20 cellular contexts compared by ENCODE assay signal in the genomic region with DNA sequence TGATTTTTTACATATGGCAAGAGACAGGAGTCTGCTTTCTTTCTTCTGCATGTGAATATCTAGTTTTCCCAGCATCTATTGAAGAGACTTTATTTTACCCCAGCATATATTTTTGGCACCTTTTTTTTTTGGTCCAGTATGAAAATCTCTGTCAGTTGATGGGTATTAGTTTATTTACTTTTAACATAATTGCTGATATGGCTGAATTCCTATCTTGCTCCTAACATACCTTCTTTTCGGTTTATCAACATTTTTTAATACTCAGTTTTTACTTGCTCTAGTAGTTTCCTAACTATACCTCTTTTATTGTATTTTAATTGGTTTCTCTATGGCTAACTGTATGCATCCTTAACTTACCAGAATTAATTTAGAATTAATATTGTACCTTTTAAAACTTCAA.
DNase-seq lines count a peak whose midpoint lies in the region; ATAC-seq, FAIRE-seq and TF ChIP-seq lines count a peak whose summit lies in the region.
"Had no signal": no experiment of that assay in that cellular context is flagged by ENCODE, and none has a peak within 500 bp of the region (broad histone marks: within the 10 kb centered on the region; RNA-seq: fewer than 3 reads in every experiment).

No MANE protein-coding gene starts in this region.

- H3K4me1 ChIP-seq in A549 (no peaks in the 10 kb centered on the region), K562 (replicated peaks in 1 of 2; ENCODE audit: control insufficient read depth in 2 of 2, insufficient read depth in 2 of 2, low read length in 2 of 2) (no peaks in the 10 kb centered on the region)
- H3K4me1 ChIP-seq: Caco-2 had no signal

- no peak overlapping the region for H2AFZ ChIP-seq in K562 (ENCODE audit: low read depth, low read length)

- TF ChIP-seq CTCF in A549 (IDR thresholded peaks at IDR 0.05) (no peak), K562 (IDR thresholded peaks at IDR 0.05 in 2 of 3, conservative IDR thresholded peaks at IDR 0.05 in 1 of 3; ENCODE audit: insufficient read depth in 2 of 3, low read depth in 1 of 3, low read length in 3 of 3) (no peak)

- no peak for ATAC-seq in activated T-cell treated with anti-CD3 and anti-CD28 coated beads, Interleukin-2, amount 50 U/mL, for 72 hours (replicated peaks in 1 of 2)
- no peak for ATAC-seq in activated T-cell treated with anti-CD3 and anti-CD28 coated beads, Interleukin-2, amount 50 U/mL, for 4 hours
- ATAC-seq in A549, result no peak
- no peak for ATAC-seq in K562
- ATAC-seq: CD8-positive, alpha-beta T cell had no signal

- intact Hi-C loops in K562 (cut with micrococcal nuclease), result no loop called here

- no peaks in the 10 kb centered on the region for H3K27me3 ChIP-seq in K562 (ENCODE audit: control insufficient read depth in 2 of 2, insufficient read depth in 2 of 2, low read length in 2 of 2)
- H3K27me3 ChIP-seq: BLaER1 treated with 17β-estradiol and CSF1 and Interleukin-3, amounts not matched to agents 10 nM and 100 nM had no signal

- BruUV-seq in K562 (replicated peaks; lab: Mats Ljungman, UMichigan), result no TSS peak

- FAIRE-seq in A549 (lab: Jason Lieb, UNC), result no peak
- no peak for FAIRE-seq in K562 (lab: Jason Lieb, UNC)
- FAIRE-seq: G401.6, GM12891, GM19239 had no signal

- CTCF ChIA-PET in A549 (lab: Yijun Ruan, JAX), result no interaction called here
- CTCF ChIA-PET in K562 (lab: Yijun Ruan, JAX; ENCODE audit: low intra/inter-chr PET ratio), result no interaction called here
- CTCF ChIA-PET in activated CD4-positive, alpha-beta memory T cell treated with anti-CD3 and anti-CD28 coated beads, Interleukin-2, amount 10 ng/mL, durations not matched to agents 7 days and 5 days (lab: Charles Lee), result no interaction called here

- peak overlapping the region; percentile 63 for H3K27ac Mint-ChIP-seq in activated T-cell treated with anti-CD3 and anti-CD28 coated beads, Interleukin-2, amount 50 U/mL, for 72 hours
- H3K27ac Mint-ChIP-seq in activated CD4-positive, alpha-beta memory T cell treated with anti-CD3 and anti-CD28 coated beads, Interleukin-2, amount 10 ng/mL, durations not matched to agents 7 days and 5 days, result no peak overlapping the region
- H3K27ac Mint-ChIP-seq: B cell; CD4-positive, alpha-beta T cell; CD8-positive, alpha-beta T cell had no signal

- H3K4me2 ChIP-seq in A549 (no peak overlapping the region), K562 (ENCODE audit: insufficient read depth, low read length) (no peak overlapping the region)
- H3K4me2 ChIP-seq: BLaER1 treated with 17β-estradiol and CSF1 and Interleukin-3, amounts not matched to agents 10 nM and 100 nM had no signal

- no peaks in the 10 kb centered on the region for H3K4me1 Mint-ChIP-seq in activated T-cell treated with anti-CD3 and anti-CD28 coated beads, Interleukin-2, amount 50 U/mL, for 72 hours (ENCODE audit: low read depth)
- no peaks in the 10 kb centered on the region for H3K4me1 Mint-ChIP-seq in activated T-cell treated with anti-CD3 and anti-CD28 coated beads, Interleukin-2, amount 50 U/mL, for 4 hours (ENCODE audit: low read depth)
- no peaks in the 10 kb centered on the region for H3K4me1 Mint-ChIP-seq in activated CD4-positive, alpha-beta memory T cell treated with anti-CD3 and anti-CD28 coated beads, Interleukin-2, amount 10 ng/mL, durations not matched to agents 7 days and 5 days
- H3K4me1 Mint-ChIP-seq: B cell had no signal

- TF ChIP-seq RAD21 in A549 (conservative IDR thresholded peaks at IDR 0.05 in 1 of 2, IDR thresholded peaks at IDR 0.05 in 1 of 2), result no peak
- no peak for TF ChIP-seq RAD21 in K562 (CRISPR knock-in tag; conservative IDR thresholded peaks at IDR 0.05 in 1 of 2, IDR thresholded peaks at IDR 0.05 in 1 of 2)

- H3K36me3 Mint-ChIP-seq in activated T-cell treated with anti-CD3 and anti-CD28 coated beads, Interleukin-2, amount 50 U/mL, for 72 hours (ENCODE audit: insufficient read depth in 2 of 2), result peaks cover 1 to 4% of the 10 kb centered on the region in 2 donors
- no peaks in the 10 kb centered on the region for H3K36me3 Mint-ChIP-seq in activated T-cell treated with anti-CD3 and anti-CD28 coated beads, Interleukin-2, amount 50 U/mL, for 4 hours (ENCODE audit: insufficient read depth)
- H3K36me3 Mint-ChIP-seq in activated CD4-positive, alpha-beta memory T cell treated with anti-CD3 and anti-CD28 coated beads, Interleukin-2, amount 10 ng/mL, durations not matched to agents 7 days and 5 days (ENCODE audit: low read depth), result no peaks in the 10 kb centered on the region
- H3K36me3 Mint-ChIP-seq: CD8-positive, alpha-beta T cell had no signal

- DNase-seq in activated T-cell treated with anti-CD3 and anti-CD28 coated beads, Interleukin-2, amount 50 U/mL, for 72 hours, result no peak
- no peak for DNase-seq in activated T-cell treated with anti-CD3 and anti-CD28 coated beads, Interleukin-2, amount 50 U/mL, for 4 hours
- DNase-seq in A549 (ENCODE audit: low read depth in 1 of 2, low spot score in 1 of 2) (no peak), K562 (ENCODE audit: extremely low read depth in 1 of 4, low spot score in 3 of 4) (no peak)
- DNase-seq in activated CD4-positive, alpha-beta memory T cell treated with anti-CD3 and anti-CD28 coated beads, Interleukin-2, amount 10 ng/mL, durations not matched to agents 7 days and 5 days, result no peak
- DNase-seq: ACHN; AML-193; Caco-2; Calu3; CD4-positive, alpha-beta T cell; CD8-positive, alpha-beta T cell; DMS79 treated with DMSO at 0.1 percent for 48 hours; GF-D8 had no signal

- in situ Hi-C loops in K562 (cut with MboI), result no loop called here

- POLR2A ChIA-PET in A549 (lab: Yijun Ruan, JAX), result no interaction called here
- POLR2A ChIA-PET in K562 (lab: Yijun Ruan, JAX), result no interaction called here
- POLR2A ChIA-PET in activated CD4-positive, alpha-beta memory T cell treated with anti-CD3 and anti-CD28 coated beads, Interleukin-2, amount 10 ng/mL, durations not matched to agents 7 days and 5 days (lab: Charles Lee), result no interaction called here

- H3K9me3 ChIP-seq in A549 (no peaks in the 10 kb centered on the region), K562 (replicated peaks; ENCODE audit: control insufficient read depth, insufficient read depth, low read depth, low read length) (no peaks in the 10 kb centered on the region)
- H3K9me3 ChIP-seq: BLaER1 treated with 17β-estradiol and CSF1 and Interleukin-3, amounts not matched to agents 10 nM and 100 nM; Caco-2 had no signal

- TF ChIP-seq POLR2A in A549 (IDR thresholded peaks at IDR 0.05; ENCODE audit: low read length) (no peak), K562 (conservative IDR thresholded peaks at IDR 0.05) (no peak)

- H3K27ac ChIP-seq in A549 (no peak overlapping the region), K562 (ENCODE audit: extremely low read depth, low read depth, low read length) (no peak overlapping the region)
- H3K27ac ChIP-seq: 22Rv1; BLaER1 treated with 17β-estradiol and CSF1 and Interleukin-3, amounts not matched to agents 10 nM and 100 nM; C4-2B had no signal

- no peak overlapping the region for H3K9ac ChIP-seq in K562 (ENCODE audit: insufficient read depth in 1 of 2, low read depth in 2 of 2, low read length in 2 of 2)
- H3K9ac ChIP-seq: BLaER1 treated with 17β-estradiol and CSF1 and Interleukin-3, amounts not matched to agents 10 nM and 100 nM had no signal

- H3K79me2 ChIP-seq in K562 (ENCODE audit: control insufficient read depth, insufficient read depth, low read length), result no peaks in the 10 kb centered on the region

- H3K36me3 ChIP-seq in K562 (ENCODE audit: control insufficient read depth, insufficient read depth, low read length), result no peaks in the 10 kb centered on the region
- H3K36me3 ChIP-seq: BLaER1 treated with 17β-estradiol and CSF1 and Interleukin-3, amounts not matched to agents 10 nM and 100 nM had no signal

- no peaks in the 10 kb centered on the region for H4K20me1 ChIP-seq in K562 (replicated peaks; ENCODE audit: control insufficient read depth, insufficient read depth, low read length)
- H4K20me1 ChIP-seq: BLaER1 treated with 17β-estradiol and CSF1 and Interleukin-3, amounts not matched to agents 10 nM and 100 nM had no signal

- H3K9me1 ChIP-seq in K562 (ENCODE audit: control insufficient read depth, insufficient read depth, low read length), result no peaks in the 10 kb centered on the region

- TF ChIP-seq EP300 in A549 (IDR thresholded peaks at IDR 0.05), result no peak
- no peak for TF ChIP-seq EP300 in K562 (IDR thresholded peaks at IDR 0.05; ENCODE audit: low read length)

- H3K4me3 ChIP-seq in A549 (no peak overlapping the region), K562 (no peak overlapping the region)
- H3K4me3 ChIP-seq: BLaER1 treated with 17β-estradiol and CSF1 and Interleukin-3, amounts not matched to agents 10 nM and 100 nM had no signal

- H3K4me3 Mint-ChIP-seq in activated T-cell treated with anti-CD3 and anti-CD28 coated beads, Interleukin-2, amount 50 U/mL, for 72 hours, result no peak overlapping the region
- H3K4me3 Mint-ChIP-seq in activated T-cell treated with anti-CD3 and anti-CD28 coated beads, Interleukin-2, amount 50 U/mL, for 4 hours, result no peak overlapping the region
- no peak overlapping the region for H3K4me3 Mint-ChIP-seq in activated CD4-positive, alpha-beta memory T cell treated with anti-CD3 and anti-CD28 coated beads, Interleukin-2, amount 10 ng/mL, durations not matched to agents 7 days and 5 days
- H3K4me3 Mint-ChIP-seq: B cell; CD4-positive, alpha-beta T cell; CD8-positive, alpha-beta T cell had no signal

- H3K9me3 Mint-ChIP-seq in activated T-cell treated with anti-CD3 and anti-CD28 coated beads, Interleukin-2, amount 50 U/mL, for 72 hours, result peaks cover 0 to 2% of the 10 kb centered on the region in 2 donors
- H3K9me3 Mint-ChIP-seq in activated T-cell treated with anti-CD3 and anti-CD28 coated beads, Interleukin-2, amount 50 U/mL, for 4 hours, result no peaks in the 10 kb centered on the region
- H3K9me3 Mint-ChIP-seq in activated CD4-positive, alpha-beta memory T cell treated with anti-CD3 and anti-CD28 coated beads, Interleukin-2, amount 10 ng/mL, durations not matched to agents 7 days and 5 days, result no peaks in the 10 kb centered on the region
- H3K9me3 Mint-ChIP-seq: CD4-positive, alpha-beta T cell; CD8-positive, alpha-beta T cell had no signal

- H3K27me3 Mint-ChIP-seq in activated T-cell treated with anti-CD3 and anti-CD28 coated beads, Interleukin-2, amount 50 U/mL, for 72 hours (ENCODE audit: low read depth), result no peaks in the 10 kb centered on the region
- peaks cover 2% of the 10 kb centered on the region for H3K27me3 Mint-ChIP-seq in activated T-cell treated with anti-CD3 and anti-CD28 coated beads, Interleukin-2, amount 50 U/mL, for 4 hours (ENCODE audit: low read depth)
- H3K27me3 Mint-ChIP-seq in activated CD4-positive, alpha-beta memory T cell treated with anti-CD3 and anti-CD28 coated beads, Interleukin-2, amount 10 ng/mL, durations not matched to agents 7 days and 5 days, result peaks cover 16% of the 10 kb centered on the region

- WGBS in A549 (ENCODE audit: missing lambda C conversion rate), result 88% methylated on average over 1 of the region's 1 CpG
- 0% methylated on average over 1 of the region's 1 CpG for WGBS in K562 (ENCODE audit: insufficient coverage, low coverage, missing lambda C conversion rate)

TF ChIP-seq in A549, 52 proteins besides CTCF, POLR2A, EP300 and RAD21:
- TF ChIP-seq KDM1A (IDR thresholded peaks at IDR 0.05; ENCODE audit: low read depth) (no peak), MAFK (IDR thresholded peaks at IDR 0.05; ENCODE audit: partially characterized antibody) (peak; percentile 64)
TF ChIP-seq in A549: peak in this region for 1.

TF ChIP-seq in K562, 482 proteins besides CTCF, POLR2A, EP300 and RAD21 (continues in another document):
- TF ChIP-seq MAFG (tag; conservative IDR thresholded peaks at IDR 0.05) (peak; percentile 56), EZH2 (IDR thresholded peaks at IDR 0.05; ENCODE audit: borderline replicate concordance, low read depth, low read length) (no peak)
